ENCODE assay signal across 18 cellular contexts in the genomic region with DNA sequence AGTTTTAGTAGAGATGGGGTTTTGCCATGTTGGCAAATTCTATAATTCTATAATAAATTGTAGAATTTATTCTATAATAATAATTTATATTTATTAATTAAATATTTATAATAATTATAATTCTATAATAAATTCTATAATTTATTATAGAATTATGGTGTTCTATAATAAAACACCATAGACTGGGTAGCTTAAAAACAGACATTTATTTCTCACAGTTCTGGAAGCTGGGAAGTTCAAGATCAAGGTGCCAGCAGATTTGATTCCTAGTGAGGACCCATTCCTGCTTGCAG.
"Had no signal": no experiment of that assay in that cellular context is flagged by ENCODE, and none has a peak within 500 bp of the region (broad histone marks: within the 10 kb centered on the region; RNA-seq: fewer than 3 reads in every experiment).

No MANE protein-coding gene starts in this region.

- H3K4me3 ChIP-seq: gastrocnemius medialis, right atrium auricular region, skin epidermis had no signal

- ATAC-seq: gastrocnemius medialis; heart left ventricle; natural killer cell treated with Interleukin-12 subunit alpha and Interleukin-12 subunit beta and Interleukin-15 and Interleukin-18, amount 100 ng/mL, for 72 hours; upper lobe of right lung had no signal

- H3K36me3 ChIP-seq: gastrocnemius medialis, heart left ventricle, right atrium auricular region, upper lobe of right lung had no signal

- H3K27me3 Mint-ChIP-seq: activated naive CD8-positive, alpha-beta T cell treated with anti-CD3 and anti-CD28 coated beads, Interleukin-2, amount 50 U/mL, for 24 hours; activated T-helper 17 cell treated with anti-CD3 and anti-CD28 coated beads, Interleukin-2, amount 50 U/mL, for 72 hours; natural killer cell treated with Interleukin-12 subunit alpha and Interleukin-12 subunit beta and Interleukin-15 and Interleukin-18, amount 100 ng/mL, for 72 hours; progenitor cell of endocrine pancreas had no signal

- H3K4me3 Mint-ChIP-seq: activated naive CD4-positive, alpha-beta T cell treated with anti-CD3 and anti-CD28 coated beads for 36 hours; activated naive CD8-positive, alpha-beta T cell treated with anti-CD3 and anti-CD28 coated beads, Interleukin-2, amount 50 U/mL, for 24 hours; activated T-helper 17 cell treated with anti-CD3 and anti-CD28 coated beads, Interleukin-2, amount 50 U/mL, for 72 hours; endodermal cell; natural killer cell treated with Interleukin-12 subunit alpha and Interleukin-12 subunit beta and Interleukin-15 and Interleukin-18, amount 100 ng/mL, for 72 hours had no signal

- H3K27ac Mint-ChIP-seq: activated naive CD4-positive, alpha-beta T cell treated with anti-CD3 and anti-CD28 coated beads for 36 hours; activated naive CD8-positive, alpha-beta T cell treated with anti-CD3 and anti-CD28 coated beads, Interleukin-2, amount 50 U/mL, for 24 hours; endodermal cell; progenitor cell of endocrine pancreas had no signal

- DNase-seq: activated CD4-positive, alpha-beta T cell treated with anti-CD3 and anti-CD28 coated beads for 1 hour; activated CD4-positive, alpha-beta T cell treated with anti-CD3 and anti-CD28 coated beads, Interleukin-2, amount 50 U/mL, for 48 hours; activated naive CD4-positive, alpha-beta T cell treated with anti-CD3 and anti-CD28 coated beads for 36 hours; activated naive CD8-positive, alpha-beta T cell treated with anti-CD3 and anti-CD28 coated beads, Interleukin-2, amount 50 U/mL, for 24 hours; aorta; gastrocnemius medialis; heart left ventricle; nucleus accumbens; stimulated activated CD4-positive, alpha-beta T cell treated with anti-CD3 and anti-CD28 coated beads, Interleukin-4, amount 100 ng/mL, for 4 hours; stimulated activated naive CD8-positive, alpha-beta T cell treated with anti-CD3 and anti-CD28 coated beads, Interleukin-15, Interleukin-2, amounts not matched to agents 100 U/mL and 50 U/mL, for 24 hours; T-helper 9 cell; upper lobe of right lung had no signal

- H3K27me3 ChIP-seq: gastrocnemius medialis, heart left ventricle, right atrium auricular region, upper lobe of right lung had no signal

- H3K9me3 Mint-ChIP-seq: activated naive CD4-positive, alpha-beta T cell treated with anti-CD3 and anti-CD28 coated beads for 36 hours had no signal

- H3K9me3 ChIP-seq: gastrocnemius medialis, right atrium auricular region, upper lobe of right lung had no signal
